16 cellular contexts compared by ENCODE assay signal in genomic region chr1:38875811-38876210, GRCh38. TPM values are rescaled to one million over a fixed set of nuclear protein-coding genes. Genes with fewer than 3 reads are reported as not detected.
DNase-seq lines count a peak whose midpoint lies in the region; TF ChIP-seq lines count a peak whose summit lies in the region.
"Had no signal": no experiment of that assay in that cellular context is flagged by ENCODE, and none has a peak within 500 bp of the region (broad histone marks: within the 10 kb centered on the region; RNA-seq: fewer than 3 reads in every experiment).

No MANE protein-coding gene starts in this region.

- 83% methylated on average over 2 of the region's 2 CpGs; no CpG with 5 or more reads in 1 of the 2 experiments for WGBS in endodermal cell (ENCODE audit: insufficient coverage in 1 of 2, insufficient read length in 1 of 2), 2 experiments

- H3K27ac Mint-ChIP-seq in HFFc6 (0 out of 2 replicates have a peak overlapping the region, but pooled peaks have one; percentile 6), chondrocyte (ENCODE audit: unreplicated experiment) (peak overlapping the region; percentile 13), neural crest cell (ENCODE audit: unreplicated experiment) (no peak overlapping the region), endodermal cell (no peak overlapping the region)
- H3K27ac Mint-ChIP-seq: CD8-positive, alpha-beta T cell had no signal

- H3K27me3 Mint-ChIP-seq in HFFc6 (ENCODE audit: insufficient read depth) (no peaks in the 10 kb centered on the region), chondrocyte (ENCODE audit: low read depth) (no peaks in the 10 kb centered on the region), neural crest cell (ENCODE audit: low read depth) (no peaks in the 10 kb centered on the region), endodermal cell (ENCODE audit: insufficient read depth) (no peaks in the 10 kb centered on the region)

- no peaks in the 10 kb centered on the region for H3K4me1 ChIP-seq in endodermal cell (ENCODE audit: control insufficient read depth, insufficient read depth, low read length)
- H3K4me1 ChIP-seq: BE2C, Caco-2 had no signal

- no peak overlapping the region for H3K4me3 ChIP-seq in AG10803 (ENCODE audit: low read length)
- no peak overlapping the region for H3K4me3 ChIP-seq in endodermal cell (ENCODE audit: low read length)

- no peak overlapping the region for H3K9ac ChIP-seq in endodermal cell (ENCODE audit: extremely low read depth, low read length, poor library complexity, severe bottlenecking)

- DNase-seq in AG10803 (ENCODE audit: low read depth) (peak; percentile 11), HFFc6 (no peak), chondrocyte (ENCODE audit: low spot score) (no peak), neural crest cell (ENCODE audit: low read depth, low spot score) (no peak), NCI-H1105 (lab: John Stamatoyannopoulos, UW) (no peak), H4 (ENCODE audit: low spot score) (no peak), endodermal cell (no peak), AG08396 (ENCODE audit: low spot score) (no peak)
- DNase-seq: ACHN; BE2C; Caco-2; CD8-positive, alpha-beta T cell; DND-41; GF-D8 had no signal

- TF ChIP-seq CTCF in AG10803 (conservative IDR thresholded peaks at IDR 0.05; ENCODE audit: low read length) (no peak), HFFc6 (IDR thresholded peaks at IDR 0.05) (no peak), chondrocyte (IDR thresholded peaks at IDR 0.05) (no peak), neural crest cell (conservative IDR thresholded peaks at IDR 0.05) (no peak), endodermal cell (conservative IDR thresholded peaks at IDR 0.05) (no peak)

- H3K4me3 Mint-ChIP-seq in HFFc6 (no peak overlapping the region), chondrocyte (ENCODE audit: unreplicated experiment) (no peak overlapping the region), neural crest cell (peak overlapping the region; percentile 53), endodermal cell (no peak overlapping the region)
- H3K4me3 Mint-ChIP-seq: CD8-positive, alpha-beta T cell had no signal

- no peaks in the 10 kb centered on the region for H3K9me3 ChIP-seq in endodermal cell (ENCODE audit: control insufficient read depth, low read length)
- H3K9me3 ChIP-seq: BE2C, Caco-2 had no signal

- H3K36me3 ChIP-seq in endodermal cell (ENCODE audit: control insufficient read depth, insufficient read depth, low read length), result no peaks in the 10 kb centered on the region
- H3K36me3 ChIP-seq: BE2C had no signal

- H3K36me3 Mint-ChIP-seq in HFFc6 (ENCODE audit: low read depth) (no peaks in the 10 kb centered on the region), chondrocyte (ENCODE audit: low read depth) (no peaks in the 10 kb centered on the region), neural crest cell (ENCODE audit: low read depth) (no peaks in the 10 kb centered on the region), endodermal cell (ENCODE audit: low read depth) (peaks cover 3% of the 10 kb centered on the region)
- H3K36me3 Mint-ChIP-seq: CD8-positive, alpha-beta T cell had no signal

- H3K9me3 Mint-ChIP-seq in HFFc6, result no peaks in the 10 kb centered on the region
- H3K9me3 Mint-ChIP-seq in chondrocyte (ENCODE audit: low read depth), result no peaks in the 10 kb centered on the region
- no peaks in the 10 kb centered on the region for H3K9me3 Mint-ChIP-seq in neural crest cell
- no peaks in the 10 kb centered on the region for H3K9me3 Mint-ChIP-seq in endodermal cell
- H3K9me3 Mint-ChIP-seq: CD8-positive, alpha-beta T cell had no signal

- H3K27ac ChIP-seq in endodermal cell (ENCODE audit: low read depth, low read length), result no peak overlapping the region
- H3K27ac ChIP-seq: C4-2B had no signal

- no peaks in the 10 kb centered on the region for H3K27me3 ChIP-seq in endodermal cell (ENCODE audit: control insufficient read depth, insufficient read depth, low read length, poor library complexity, severe bottlenecking)
- H3K27me3 ChIP-seq: BE2C had no signal

- H3K4me1 Mint-ChIP-seq in HFFc6 (ENCODE audit: low read depth), result peaks cover 37% of the 10 kb centered on the region
- peaks cover 31% of the 10 kb centered on the region for H3K4me1 Mint-ChIP-seq in chondrocyte (ENCODE audit: low read depth)
- H3K4me1 Mint-ChIP-seq in neural crest cell, result peaks cover 17% of the 10 kb centered on the region
- H3K4me1 Mint-ChIP-seq in endodermal cell, result peaks cover 17% of the 10 kb centered on the region

RNA-seq across cellular contexts. Expression of gene MYCBP, which starts 2.7 kb away (rescaled TPM):
- total RNA-seq in HFFc6 (2021; fragmentation: NEBNext Ultra II Directional; extraction: Animal tissue kit (Norgen Biotek cat#: 25700)), result 10 to 100 TPM; 28.4 to 43.7 (median 36.3) TPM
- total RNA-seq in chondrocyte (6.1 to 13.7 TPM (median 6.1 TPM) in 3 replicates), neural crest cell (15.0 and 20.7 TPM in 2 replicates), endodermal cell (10 to 100 TPM; 34.6 to 38.1 TPM)
- total RNA-seq in H4 (2014; rRNA removed; shearing (Covaris generic)), result 40.4 and 53.0 TPM in 2 replicates
- polyA plus RNA-seq in endodermal cell (2013, experiment 1 of 2), result 37.8 TPM
- 33.9 TPM for polyA plus RNA-seq in endodermal cell (2013, experiment 2 of 2)

RNA-seq across cellular contexts. Expression of gene GJA9, which starts 5.6 kb away (rescaled TPM):
- not detected for total RNA-seq in HFFc6 (2021; fragmentation: NEBNext Ultra II Directional; extraction: Animal tissue kit (Norgen Biotek cat#: 25700))
- total RNA-seq in chondrocyte, result not detected in 3 replicates
- not detected in 2 replicates for total RNA-seq in neural crest cell
- not detected in 2 replicates for total RNA-seq in H4 (2014; rRNA removed; shearing (Covaris generic))
- total RNA-seq in endodermal cell, result not detected
- not detected for polyA plus RNA-seq in endodermal cell (2013, experiment 1 of 2)
- polyA plus RNA-seq in endodermal cell (2013, experiment 2 of 2), result not detected
- total RNA-seq: A172; Caco-2; CD8-positive, alpha-beta T cell had no signal

RNA-seq across cellular contexts. Expression of gene RRAGC, which starts 16.2 kb away (rescaled TPM):
- 10 to 100 TPM; 23.1 to 27.2 (median 26.2) TPM for total RNA-seq in HFFc6 (2021; fragmentation: NEBNext Ultra II Directional; extraction: Animal tissue kit (Norgen Biotek cat#: 25700))
- total RNA-seq in chondrocyte (51.7 to 71.7 TPM (median 71.2 TPM) in 3 replicates), neural crest cell (21.0 and 24.1 TPM in 2 replicates), endodermal cell (10 to 100 TPM; 23.0 to 33.2 TPM)
- total RNA-seq in H4 (2014; rRNA removed; shearing (Covaris generic)), result 13.0 and 17.3 TPM in 2 replicates
- polyA plus RNA-seq in endodermal cell (2013, experiment 1 of 2), result 21.5 TPM
- polyA plus RNA-seq in endodermal cell (2013, experiment 2 of 2), result 22.5 TPM

Comparison
In these comparisons a context has a peak if more than half of its experiments do, and no peak if none do; other contexts are left out.
1. H3K27ac Mint-ChIP-seq: peak in HFFc6 (single experiment) and chondrocyte (single experiment); none in neural crest cell (single experiment) and endodermal cell (single experiment).